18 cellular contexts compared by ENCODE assay signal in the genomic region with DNA sequence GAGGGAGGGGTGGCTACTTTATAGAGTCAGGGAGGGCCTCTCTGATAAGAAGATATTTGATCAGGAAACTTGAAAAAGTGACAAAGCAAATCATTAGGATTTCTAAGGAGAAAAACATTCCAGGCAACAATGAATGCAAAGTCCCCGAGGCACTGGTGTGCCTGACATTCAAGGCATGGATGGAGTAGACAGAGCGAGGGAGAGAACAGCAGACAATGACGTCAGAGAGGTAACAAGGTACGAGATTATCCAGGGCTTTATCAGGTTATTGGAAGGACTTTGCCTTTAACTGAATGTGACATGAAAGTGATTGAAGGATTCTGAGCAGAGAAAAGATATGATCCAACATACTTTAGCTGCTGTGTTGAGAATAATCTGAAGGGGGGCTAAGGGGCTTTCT.
DNase-seq lines count a peak whose midpoint lies in the region; ATAC-seq, FAIRE-seq and TF ChIP-seq lines count a peak whose summit lies in the region.
"Had no signal": no experiment of that assay in that cellular context is flagged by ENCODE, and none has a peak within 500 bp of the region (broad histone marks: within the 10 kb centered on the region; RNA-seq: fewer than 3 reads in every experiment).

No MANE protein-coding gene starts in this region.

- no peaks in the 10 kb centered on the region for H3K9me3 Mint-ChIP-seq in neural progenitor cell
- H3K9me3 Mint-ChIP-seq: CD4-positive, alpha-beta T cell had no signal

- H3K4me3 ChIP-seq in GM12878 (no peak overlapping the region), neural progenitor cell (no peak overlapping the region), SJCRH30 (no peak overlapping the region)
- H3K4me3 ChIP-seq: A549 had no signal

- TF ChIP-seq POLR2A in GM12878 (IDR thresholded peaks at IDR 0.05; ENCODE audit: low read depth, low read length) = no peak

- WGBS in GM12878 (ENCODE audit: insufficient coverage, insufficient replicate concordance, low lambda C conversion rate, missing lambda C conversion rate) = 71% methylated on average over 4 of the region's 4 CpGs

- no TSS peak for BruUV-seq in GM12878 (replicated peaks; lab: Mats Ljungman, UMichigan)

- H4K20me1 ChIP-seq in GM12878 (ENCODE audit: control insufficient read depth, insufficient read depth) = no peaks in the 10 kb centered on the region
- H4K20me1 ChIP-seq in neural progenitor cell (ENCODE audit: low read depth) = no peaks in the 10 kb centered on the region

- DNase-seq in left ventricle myocardium superior = no peak
- DNase-seq in Right ventricle myocardium superior = no peak
- DNase-seq in GM12878 (ENCODE audit: low read depth, low spot score) = no peak
- DNase-seq in neural progenitor cell (ENCODE audit: low spot score) = no peak
- DNase-seq in activated CD4-positive, alpha-beta T cell treated with anti-CD3 and anti-CD28 coated beads for 1 hour = no peak
- no peak for DNase-seq in NCI-H1105 (lab: John Stamatoyannopoulos, UW)
- no peak for DNase-seq in SJCRH30
- DNase-seq: AML-193; CD4-positive, alpha-beta T cell; DMS79 treated with DMSO at 0.1 percent for 48 hours; HCEC 1CT; IMR-90 had no signal

- in situ Hi-C loops in GM12878 (cut with MboI) = no loop called here

- RAD21 ChIA-PET in GM12878 (lab: Charles Lee; ENCODE audit: unreplicated experiment) = no interaction called here

- H3K36me3 ChIP-seq in GM12878 (ENCODE audit: control insufficient read depth in 2 of 2, insufficient read depth in 2 of 2, low read length in 1 of 2) = no peaks in the 10 kb centered on the region; a peak in 1 of 4 replicates
- no peaks in the 10 kb centered on the region for H3K36me3 ChIP-seq in neural progenitor cell
- no peaks in the 10 kb centered on the region for H3K36me3 ChIP-seq in SJCRH30

- TF ChIP-seq RAD21 in GM12878 (IDR thresholded peaks at IDR 0.05; ENCODE audit: insufficient read depth, low read depth, low read length) = no peak

- peak; percentile 27 for FAIRE-seq in GM12878 (lab: Jason Lieb, UNC)
- FAIRE-seq: A549, GM12891, GM19239 had no signal

- SMC1A ChIA-PET in GM12878 (lab: Charles Lee; ENCODE audit: uncharacterized antibody, unreplicated experiment) = no interaction called here

- no peak overlapping the region for H3K27ac Mint-ChIP-seq in neural progenitor cell
- H3K27ac Mint-ChIP-seq: CD4-positive, alpha-beta T cell had no signal

- TF ChIP-seq CTCF in GM12878 (IDR thresholded peaks at IDR 0.05 in 2 of 3, conservative IDR thresholded peaks at IDR 0.05 in 1 of 3; ENCODE audit: control insufficient read depth in 2 of 3, extremely low read depth in 1 of 3, insufficient read depth in 1 of 3, low read depth in 3 of 3, low read length in 3 of 3) (no peak), neural progenitor cell (IDR thresholded peaks at IDR 0.05) (no peak)

- H3F3A ChIP-seq in neural progenitor cell (ENCODE audit: low read depth) = no peaks in the 10 kb centered on the region

- H3K9ac ChIP-seq in GM12878 (ENCODE audit: control insufficient read depth, insufficient read depth, low read length) (no peak overlapping the region), neural progenitor cell (no peak overlapping the region)

- no peak overlapping the region for H3K4me3 Mint-ChIP-seq in neural progenitor cell
- H3K4me3 Mint-ChIP-seq: CD4-positive, alpha-beta T cell had no signal

- H3K27ac ChIP-seq in GM12878 (ENCODE audit: control insufficient read depth, insufficient read depth) (no peak overlapping the region), neural progenitor cell (no peak overlapping the region), SJCRH30 (no peak overlapping the region)
- H3K27ac ChIP-seq: 22Rv1, A549, C4-2B, HL-60 had no signal

- intact Hi-C loops in left ventricle myocardium superior (cut with micrococcal nuclease) (no loop called here), Right ventricle myocardium superior (cut with DNase I) (no loop called here), GM12878 (cut with micrococcal nuclease; ENCODE audit: unreplicated experiment) (no loop called here)

- H3K4me1 ChIP-seq in GM12878 (ENCODE audit: control insufficient read depth, insufficient read depth, low read length) = no peaks in the 10 kb centered on the region
- H3K4me1 ChIP-seq in neural progenitor cell = peaks cover 9% of the 10 kb centered on the region
- no peaks in the 10 kb centered on the region for H3K4me1 ChIP-seq in SJCRH30
- H3K4me1 ChIP-seq: A549 had no signal

- POLR2A ChIA-PET in GM12878 (lab: Charles Lee) = no interaction called here

- CTCF ChIA-PET in GM12878 (lab: Yijun Ruan, JAX) = no interaction called here

- no peaks in the 10 kb centered on the region for H3K36me3 Mint-ChIP-seq in neural progenitor cell

- H3K79me2 ChIP-seq in GM12878 (ENCODE audit: control insufficient read depth, insufficient read depth, low read length) (no peaks in the 10 kb centered on the region), neural progenitor cell (ENCODE audit: low read depth) (no peaks in the 10 kb centered on the region)

- TF ChIP-seq EP300 in GM12878 (IDR thresholded peaks at IDR 0.05; ENCODE audit: borderline replicate concordance in 1 of 2, control insufficient read depth in 1 of 2, low read depth in 2 of 2, low read length in 2 of 2) = no peak

- no peaks in the 10 kb centered on the region for H3K9me3 ChIP-seq in GM12878 (replicated peaks; ENCODE audit: control insufficient read depth, insufficient read depth, low read length)
- no peaks in the 10 kb centered on the region for H3K9me3 ChIP-seq in neural progenitor cell (ENCODE audit: low read depth)
- H3K9me3 ChIP-seq in SJCRH30 (replicated peaks) = no peaks in the 10 kb centered on the region
- H3K9me3 ChIP-seq: A549 had no signal

- H3K27me3 ChIP-seq in GM12878 (replicated peaks in 1 of 2; ENCODE audit: control insufficient read depth in 2 of 2, insufficient read depth in 2 of 2, low read length in 1 of 2) = no peaks in the 10 kb centered on the region
- H3K27me3 ChIP-seq in neural progenitor cell = no peaks in the 10 kb centered on the region
- no peaks in the 10 kb centered on the region for H3K27me3 ChIP-seq in SJCRH30

- peaks cover 2% of the 10 kb centered on the region for H3K27me3 Mint-ChIP-seq in neural progenitor cell (ENCODE audit: insufficient read depth, low read depth)
- H3K27me3 Mint-ChIP-seq: CD4-positive, alpha-beta T cell had no signal

- H3K4me2 ChIP-seq in GM12878 (ENCODE audit: control insufficient read depth, insufficient read depth) (no peak overlapping the region), neural progenitor cell (no peak overlapping the region)
- H3K4me2 ChIP-seq: A549 had no signal

- H2AFZ ChIP-seq in GM12878 (ENCODE audit: control insufficient read depth, low read depth, low read length) (no peak overlapping the region), neural progenitor cell (replicated peaks) (peak overlapping the region; percentile 7)

- ATAC-seq in left ventricle myocardium superior (peak; percentile 26), Right ventricle myocardium superior (ENCODE audit: poor library complexity) (no peak), GM12878 (no peak)
- ATAC-seq: A549 had no signal

- no peaks in the 10 kb centered on the region for H3K4me1 Mint-ChIP-seq in neural progenitor cell

TF ChIP-seq in GM12878, 131 proteins besides CTCF, POLR2A, EP300 and RAD21 (continues in another document):
- TF ChIP-seq KAT2A (conservative IDR thresholded peaks at IDR 0.05; ENCODE audit: control insufficient read depth, low read depth, low read length) = no peak
- no peak for TF ChIP-seq PBX3 (IDR thresholded peaks at IDR 0.05; ENCODE audit: insufficient replicate concordance, low read depth, low read length)
- TF ChIP-seq, protein P1, sequence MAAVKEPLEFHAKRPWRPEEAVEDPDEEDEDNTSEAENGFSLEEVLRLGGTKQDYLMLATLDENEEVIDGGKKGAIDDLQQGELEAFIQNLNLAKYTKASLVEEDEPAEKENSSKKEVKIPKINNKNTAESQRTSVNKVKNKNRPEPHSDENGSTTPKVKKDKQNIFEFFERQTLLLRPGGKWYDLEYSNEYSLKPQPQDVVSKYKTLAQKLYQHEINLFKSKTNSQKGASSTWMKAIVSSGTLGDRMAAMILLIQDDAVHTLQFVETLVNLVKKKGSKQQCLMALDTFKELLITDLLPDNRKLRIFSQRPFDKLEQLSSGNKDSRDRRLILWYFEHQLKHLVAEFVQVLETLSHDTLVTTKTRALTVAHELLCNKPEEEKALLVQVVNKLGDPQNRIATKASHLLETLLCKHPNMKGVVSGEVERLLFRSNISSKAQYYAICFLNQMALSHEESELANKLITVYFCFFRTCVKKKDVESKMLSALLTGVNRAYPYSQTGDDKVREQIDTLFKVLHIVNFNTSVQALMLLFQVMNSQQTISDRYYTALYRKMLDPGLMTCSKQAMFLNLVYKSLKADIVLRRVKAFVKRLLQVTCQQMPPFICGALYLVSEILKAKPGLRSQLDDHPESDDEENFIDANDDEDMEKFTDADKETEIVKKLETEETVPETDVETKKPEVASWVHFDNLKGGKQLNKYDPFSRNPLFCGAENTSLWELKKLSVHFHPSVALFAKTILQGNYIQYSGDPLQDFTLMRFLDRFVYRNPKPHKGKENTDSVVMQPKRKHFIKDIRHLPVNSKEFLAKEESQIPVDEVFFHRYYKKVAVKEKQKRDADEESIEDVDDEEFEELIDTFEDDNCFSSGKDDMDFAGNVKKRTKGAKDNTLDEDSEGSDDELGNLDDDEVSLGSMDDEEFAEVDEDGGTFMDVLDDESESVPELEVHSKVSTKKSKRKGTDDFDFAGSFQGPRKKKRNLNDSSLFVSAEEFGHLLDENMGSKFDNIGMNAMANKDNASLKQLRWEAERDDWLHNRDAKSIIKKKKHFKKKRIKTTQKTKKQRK (IDR thresholded peaks at IDR 0.05; ENCODE audit: low read depth, low read length) = no peak
- no peak for TF ChIP-seq ZBED1 (IDR thresholded peaks at IDR 0.05; ENCODE audit: borderline replicate concordance)
